8 cellular contexts compared by ENCODE assay signal in the genomic region with DNA sequence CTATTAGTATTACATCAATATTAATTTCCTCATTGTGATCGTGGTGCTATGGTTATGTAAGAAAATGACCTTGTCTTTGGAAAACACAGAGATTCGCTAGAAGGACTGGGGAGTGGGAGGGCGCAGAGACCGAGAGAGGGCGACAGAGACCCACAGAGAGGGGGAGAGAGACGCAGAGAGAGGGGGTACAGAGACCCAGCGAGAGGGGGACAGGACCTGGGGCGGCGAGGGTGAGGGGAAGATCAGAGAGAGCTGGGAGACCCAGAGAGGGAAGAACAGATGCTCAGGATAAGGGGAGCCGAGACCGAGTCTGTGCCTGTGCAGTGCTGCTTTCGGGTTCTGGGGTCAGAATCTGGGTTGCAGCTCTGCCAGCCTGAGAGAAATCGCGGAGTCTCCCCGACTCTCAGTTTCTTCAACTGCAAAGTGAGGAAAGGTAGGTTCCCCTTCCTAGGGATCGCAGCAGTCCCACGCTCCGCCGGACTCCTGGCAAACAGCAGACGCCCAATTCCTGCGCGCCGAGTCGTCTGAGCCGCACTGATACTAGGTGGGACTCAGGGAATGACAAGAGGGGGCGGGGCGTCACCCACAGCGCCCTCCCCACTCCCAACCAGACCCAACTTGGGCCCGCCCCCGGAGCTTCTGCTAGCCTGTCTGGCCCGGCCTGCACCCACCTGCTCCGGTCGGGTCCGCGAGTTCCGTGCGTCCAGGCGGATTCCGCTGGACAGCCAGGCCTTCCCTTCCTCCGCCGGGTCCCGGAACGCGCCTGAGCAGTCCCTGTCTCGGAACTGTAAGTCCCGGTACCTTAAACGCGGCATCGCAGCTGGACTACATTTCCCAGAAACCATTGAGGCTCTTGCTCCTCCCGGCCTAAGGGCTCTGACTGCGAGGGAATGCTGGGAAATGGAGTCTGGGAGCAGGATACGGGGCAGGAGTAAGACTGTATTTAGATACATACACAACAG. TPM values are rescaled to one million over a fixed set of nuclear protein-coding genes. Genes with fewer than 3 reads are reported as not detected.
DNase-seq lines count a peak whose midpoint lies in the region; ATAC-seq and TF ChIP-seq lines count a peak whose summit lies in the region.

No MANE protein-coding gene starts in this region.

- H3K9me3 Mint-ChIP-seq in activated T-helper 17 cell treated with anti-CD3 and anti-CD28 coated beads, Interleukin-2, amount 50 U/mL, for 72 hours = no peaks in the 10 kb centered on the region
- peaks cover 0 to 11% (median 0%) of the 10 kb centered on the region in 7 donors for H3K9me3 Mint-ChIP-seq in naive B cell

- no peaks in the 10 kb centered on the region for H3K79me1 ChIP-seq in IMR-90 (ENCODE audit: low read depth in 1 of 2, low read length in 2 of 2)

- H3K4me3 Mint-ChIP-seq in activated T-helper 17 cell treated with anti-CD3 and anti-CD28 coated beads, Interleukin-2, amount 50 U/mL, for 72 hours = peak overlapping the region; percentile 72
- H3K4me3 Mint-ChIP-seq in naive B cell = peak overlapping the region; percentile 76 to 94 (median 88)

- BruUV-seq in IMR-90 (replicated peaks; lab: Mats Ljungman, UMichigan) = no TSS peak

- no peak overlapping the region for H2BK5ac ChIP-seq in IMR-90 (ENCODE audit: low read depth, low read length, poor library complexity, severe bottlenecking)

- no peaks in the 10 kb centered on the region for H3K79me2 ChIP-seq in fibroblast of lung (ENCODE audit: control insufficient read depth, insufficient read depth, low read length)

- peak overlapping the region; percentile 87 for H2AFZ ChIP-seq in IMR-90 (replicated peaks; ENCODE audit: low read length, poor library complexity)
- H2AFZ ChIP-seq in fibroblast of lung (ENCODE audit: low read length) = no peak overlapping the region

- no peak overlapping the region for H3K18ac ChIP-seq in IMR-90 (ENCODE audit: low read depth, low read length)

- no peak overlapping the region for H4K91ac ChIP-seq in IMR-90 (ENCODE audit: insufficient read depth, low read depth, low read length)

- H3K4me2 ChIP-seq in IMR-90 (ENCODE audit: low read depth, low read length) (peak overlapping the region; percentile 79), fibroblast of lung (ENCODE audit: extremely low read depth, insufficient read depth, low read length) (no peak overlapping the region)

- POLR2A ChIA-PET in IMR-90 (lab: Charles Lee; ENCODE audit: unreplicated experiment) = no interaction called here

- H3K4me1 Mint-ChIP-seq in activated T-helper 17 cell treated with anti-CD3 and anti-CD28 coated beads, Interleukin-2, amount 50 U/mL, for 72 hours = peaks cover 5% of the 10 kb centered on the region
- peaks cover 8 to 18% (median 13%) of the 10 kb centered on the region in 3 donors for H3K4me1 Mint-ChIP-seq in naive B cell

- H3K27ac ChIP-seq in IMR-90 (ENCODE audit: insufficient read depth, low read length) (no peak overlapping the region), fibroblast of lung (ENCODE audit: insufficient read depth, low read length) (no peak overlapping the region)

- peak overlapping the region; percentile 55 for H3K9ac ChIP-seq in IMR-90 (ENCODE audit: low read depth, low read length)
- H3K9ac ChIP-seq in fibroblast of lung (ENCODE audit: insufficient read depth, low read length) = no peak overlapping the region

- H3K9me3 ChIP-seq in IMR-90 (ENCODE audit: control insufficient read depth, insufficient read depth, low read length) (no peaks in the 10 kb centered on the region), fibroblast of lung (ENCODE audit: control insufficient read depth, insufficient read depth, low read depth, low read length) (no peaks in the 10 kb centered on the region)

- peak; percentile 30; the same call in 1 of the 2 replicates for TF ChIP-seq RAD21 in IMR-90 (IDR thresholded peaks at IDR 0.05; ENCODE audit: low read length)

- peaks cover 13% of the 10 kb centered on the region for H3K27me3 Mint-ChIP-seq in activated T-helper 17 cell treated with anti-CD3 and anti-CD28 coated beads, Interleukin-2, amount 50 U/mL, for 72 hours
- H3K27me3 Mint-ChIP-seq in naive B cell = peaks cover 19 to 52% (median 29%) of the 10 kb centered on the region in 3 donors

- H2AK5ac ChIP-seq in IMR-90 (ENCODE audit: low read depth, low read length) = no peak overlapping the region

- no peaks in the 10 kb centered on the region for H4K20me1 ChIP-seq in IMR-90 (ENCODE audit: insufficient read depth, low read length)
- no peaks in the 10 kb centered on the region for H4K20me1 ChIP-seq in fibroblast of lung (ENCODE audit: control insufficient read depth, extremely low read depth, insufficient read depth, low read length)

- 2% methylated on average over 10 of the region's 52 CpGs; no CpG with 5 or more reads in 1 of the 2 experiments for WGBS in IMR-90 (ENCODE audit: extremely low coverage in 2 of 2, insufficient read length in 1 of 2), 2 experiments

- TF ChIP-seq CTCF in IMR-90 (conservative IDR thresholded peaks at IDR 0.05; ENCODE audit: low read depth, low read length) (peak; percentile 38), fibroblast of lung (conservative IDR thresholded peaks at IDR 0.05 in 1 of 2, IDR thresholded peaks at IDR 0.05 in 1 of 2; ENCODE audit: low read depth in 1 of 2, low read length in 2 of 2) (peak in 1 of 2 donors; percentile 34)

- H3K56ac ChIP-seq in IMR-90 (ENCODE audit: extremely low read depth, insufficient read depth, low read length) = no peak overlapping the region

- H3K23ac ChIP-seq in IMR-90 (ENCODE audit: low read depth, low read length) = no peak overlapping the region

- no peak overlapping the region for H2AK9ac ChIP-seq in IMR-90 (replicated peaks; ENCODE audit: low read depth, low read length, poor library complexity)

- in situ Hi-C loops in IMR-90 (cut with MboI; ENCODE audit: low sequenced_read_pairs) = loop anchor here (10.0 kb wide), 1 partner anchor 213 kb away; no protein-coding TSS in a partner anchor

- peak overlapping the region; percentile 9 for H3K27ac Mint-ChIP-seq in activated T-helper 17 cell treated with anti-CD3 and anti-CD28 coated beads, Interleukin-2, amount 50 U/mL, for 72 hours
- H3K27ac Mint-ChIP-seq in naive B cell = peak overlapping the region in 5 of 6 donors; percentile 34 to 80 (median 57)

- H2BK15ac ChIP-seq in IMR-90 (ENCODE audit: low read depth, low read length) = no peak overlapping the region

- H2BK120ac ChIP-seq in IMR-90 (ENCODE audit: low read depth, low read length) = no peak overlapping the region

- intact Hi-C loops in IMR-90 (cut with micrococcal nuclease) = no loop called here

- no peaks in the 10 kb centered on the region for H3K36me3 ChIP-seq in IMR-90 (ENCODE audit: control insufficient read depth, insufficient read depth, low read length)
- no peaks in the 10 kb centered on the region for H3K36me3 ChIP-seq in fibroblast of lung (ENCODE audit: control insufficient read depth, insufficient read depth, low read length)

- H4K8ac ChIP-seq in IMR-90 (ENCODE audit: low read depth in 2 of 2, low read length in 2 of 2) = no peak overlapping the region; a peak in 1 of 4 replicates

- TF ChIP-seq POLR2A in IMR-90 (IDR thresholded peaks at IDR 0.05; ENCODE audit: low read depth, low read length) = no peak

- no peaks in the 10 kb centered on the region for H3K36me3 Mint-ChIP-seq in activated T-helper 17 cell treated with anti-CD3 and anti-CD28 coated beads, Interleukin-2, amount 50 U/mL, for 72 hours (ENCODE audit: low read depth)
- no peaks in the 10 kb centered on the region for H3K36me3 Mint-ChIP-seq in naive B cell

- ATAC-seq in IMR-90 (ENCODE audit: low read depth) (peak; percentile 98), naive B cell (ENCODE audit: low read depth in 2 of 2) (peak; percentile 85), GM19328 (IDR thresholded peaks at IDR 0.05; ENCODE audit: unreplicated experiment) (no peak)
- peak; percentile 93 for ATAC-seq in activated T-helper 17 cell treated with anti-CD3 and anti-CD28 coated beads, Interleukin-2, amount 50 U/mL, for 72 hours (replicated peaks)

- no peak overlapping the region for H3K4ac ChIP-seq in IMR-90 (ENCODE audit: low read depth, low read length)

- dilution Hi-C loops in IMR-90 (cut with HindIII; ENCODE audit: low sequenced_read_pairs, unreplicated experiment) = no loop called here

- H3K4me1 ChIP-seq in IMR-90 (ENCODE audit: control insufficient read depth, insufficient read depth, low read length) (no peaks in the 10 kb centered on the region), fibroblast of lung (ENCODE audit: control insufficient read depth, extremely low read depth, insufficient read depth, low read length) (no peaks in the 10 kb centered on the region)

- H3K4me3 ChIP-seq in IMR-90 (ENCODE audit: insufficient read depth, low read depth, low read length) (peak overlapping the region; percentile 58), fibroblast of lung (replicated peaks in 1 of 4; ENCODE audit: control extremely low read depth in 1 of 4, insufficient read depth in 1 of 4, low read depth in 3 of 4, low read length in 4 of 4) (peak overlapping the region in 2 of 4 experiments; percentile 46 to 56)

- H2BK20ac ChIP-seq in IMR-90 (ENCODE audit: low read depth, low read length) = no peak overlapping the region

- CTCF ChIA-PET in IMR-90 (lab: Yijun Ruan, JAX) = interaction anchor here (0.6 to 1.3 kb wide), 5 partner anchors 12 to 571 kb away, joined by 3 to 4 read pairs (median 3); no protein-coding TSS in a partner anchor

- H3K27me3 ChIP-seq in IMR-90 (ENCODE audit: control insufficient read depth, insufficient read depth, low read length) (no peaks in the 10 kb centered on the region), fibroblast of lung (ENCODE audit: control insufficient read depth, insufficient read depth, low read length) (no peaks in the 10 kb centered on the region)

- no peaks in the 10 kb centered on the region for H3K9me1 ChIP-seq in IMR-90 (ENCODE audit: insufficient read depth, low read length)

- H3K14ac ChIP-seq in IMR-90 (replicated peaks; ENCODE audit: low read depth, low read length) = no peak overlapping the region

- DNase-seq in DMS114 treated with DMSO at 0.1 percent for 48 hours (lab: John Stamatoyannopoulos, UW; ENCODE audit: unreplicated experiment) (peak; percentile 89), IMR-90 (peak; percentile 92), RKO (ENCODE audit: low spot score) (peak; percentile 97), fibroblast of lung (ENCODE audit: low read depth in 2 of 2) (peak; percentile 74 to 81), naive B cell (peak; percentile 57)
- peak; percentile 36 to 59 for DNase-seq in stimulated activated CD8-positive, alpha-beta memory T cell treated with anti-CD3 and anti-CD28 coated beads, Interleukin-7, amount 100 ng/mL, for 4 hours (ENCODE audit: low read depth in 2 of 2)

- H4K5ac ChIP-seq in IMR-90 (ENCODE audit: low read depth, low read length) = no peak overlapping the region

RNA-seq across cellular contexts. Expression of gene IZUMO2, which starts 15.3 kb away (rescaled TPM):
- total RNA-seq in IMR-90 (2012; rRNA removed) = not detected in 2 replicates
- not detected in 2 replicates for polyA plus RNA-seq in IMR-90 (2012; rRNA removed)
- polyA plus RNA-seq in IMR-90 (2012; cell fraction: cytosol; rRNA removed) = not detected in 2 replicates
- not detected in 2 replicates for polyA plus RNA-seq in IMR-90 (2012; cell fraction: nucleus; rRNA removed; ENCODE audit: low replicate concordance)
- not detected for total RNA-seq in activated T-helper 17 cell treated with anti-CD3 and anti-CD28 coated beads, Interleukin-2, amount 50 U/mL, for 72 hours
- not detected in 2 replicates for total RNA-seq in fibroblast of lung
- not detected in 2 replicates for polyA plus RNA-seq in fibroblast of lung
- polyA plus RNA-seq in fibroblast of lung (2012) = not detected in 2 replicates
- not detected in 2 replicates for polyA minus RNA-seq in fibroblast of lung (ENCODE audit: low replicate concordance)
- not detected for polyA plus RNA-seq in naive B cell (ENCODE audit: low read depth in 6 of 6)

RNA-seq across cellular contexts. Expression of gene MYH14, which starts 55.7 kb away (rescaled TPM):
- total RNA-seq in IMR-90 (2012; rRNA removed) (not detected in 2 replicates), fibroblast of lung (not detected in 2 replicates)
- polyA plus RNA-seq in IMR-90 (2012; rRNA removed) (not detected in 2 replicates), fibroblast of lung (not detected in 2 replicates), naive B cell (ENCODE audit: low read depth in 6 of 6) (not detected)
- polyA plus RNA-seq in IMR-90 (2012; cell fraction: cytosol; rRNA removed) = 0.01 TPM in 1 of 2 replicates, not detected in the other
- polyA plus RNA-seq in IMR-90 (2012; cell fraction: nucleus; rRNA removed; ENCODE audit: low replicate concordance) = 0.01 and 0.05 TPM in 2 replicates
- not detected for total RNA-seq in activated T-helper 17 cell treated with anti-CD3 and anti-CD28 coated beads, Interleukin-2, amount 50 U/mL, for 72 hours
- not detected in 2 replicates for polyA plus RNA-seq in fibroblast of lung (2012)
- not detected in 2 replicates for polyA minus RNA-seq in fibroblast of lung (ENCODE audit: low replicate concordance)
